In genomic region chr4:129422277-129422676, GRCh38 we compare ENCODE assay signal across 9 cellular contexts.
"Had no signal": no experiment of that assay in that cellular context is flagged by ENCODE, and none has a peak within 500 bp of the region (broad histone marks: within the 10 kb centered on the region; RNA-seq: fewer than 3 reads in every experiment).

No MANE protein-coding gene starts in this region.

- H3K27ac Mint-ChIP-seq: H9, IgD-negative memory B cell had no signal

- H3K4me3 ChIP-seq: GM23248 had no signal

- H3K9ac ChIP-seq: GM23248 had no signal

- H3K4me1 Mint-ChIP-seq: H9, IgD-negative memory B cell had no signal

- H3K27ac ChIP-seq: GM23248, HL-60 had no signal

- FAIRE-seq: H1, H54 had no signal

- H3K4me3 Mint-ChIP-seq: H9, IgD-negative memory B cell had no signal

- H3K27me3 Mint-ChIP-seq: IgD-negative memory B cell had no signal

- DNase-seq: GM23248, H9, HCEC 1CT, Kasumi-1, KG1 had no signal

- H2AFZ ChIP-seq: GM23248 had no signal

- H3K36me3 Mint-ChIP-seq: IgD-negative memory B cell had no signal

- H3K9me3 Mint-ChIP-seq: H9 had no signal
